9 cellular contexts compared by ENCODE assay signal in genomic region chr7:45136106-45137060, GRCh38. TPM values are rescaled to one million over a fixed set of nuclear protein-coding genes. Genes with fewer than 3 reads are reported as not detected.
A peak's percentile ranks its signal among the peaks of the same experiment; 100 is the strongest.
DNase-seq lines count a peak whose midpoint lies in the region; ATAC-seq lines count a peak whose summit lies in the region.
"Had no signal": no experiment of that assay in that cellular context is flagged by ENCODE, and none has a peak within 500 bp of the region (broad histone marks: within the 10 kb centered on the region; RNA-seq: fewer than 3 reads in every experiment).

No MANE protein-coding gene starts in this region.

- ATAC-seq in HG03135 (IDR thresholded peaks at IDR 0.05; ENCODE audit: unreplicated experiment) (peak; percentile 54), left lobe of liver (peak; percentile 92), HG02981 (IDR thresholded peaks at IDR 0.05; ENCODE audit: unreplicated experiment) (no peak)

- peak; percentile 61 for DNase-seq in DMS53 treated with DMSO at 0.1 percent for 48 hours (lab: John Stamatoyannopoulos, UW; ENCODE audit: unreplicated experiment)
- peak; percentile 35 for DNase-seq in NCI-H446 treated with DMSO at 0.1 percent for 48 hours (lab: John Stamatoyannopoulos, UW)
- DNase-seq in activated CD4-positive, alpha-beta T cell treated with anti-CD3 and anti-CD28 coated beads for 24 hours (ENCODE audit: low read depth in 2 of 2): peak; percentile 45
- DNase-seq in cerebellum (ENCODE audit: low spot score): peak; percentile 85
- DNase-seq in left lobe of liver (ENCODE audit: low spot score): peak; percentile 63
- DNase-seq in stimulated activated CD4-positive, alpha-beta T cell treated with anti-CD3 and anti-CD28 coated beads, Interleukin-4, amount 100 ng/mL, for 1 hour: peak; percentile 52

RNA-seq across cellular contexts. Expression of gene RAMP3, which starts 21.2 kb away (rescaled TPM):
- 1.4 TPM for total RNA-seq in cerebellum
- 5.8 TPM for total RNA-seq in left lobe of liver
- total RNA-seq: activated CD8-positive, alpha-beta memory T cell treated with anti-CD3 and anti-CD28 coated beads for 36 hours had no signal

RNA-seq across cellular contexts. Expression of gene TBRG4, which starts 24.9 kb away (rescaled TPM):
- 46.4 TPM for total RNA-seq in cerebellum
- 40.2 TPM for total RNA-seq in left lobe of liver

RNA-seq across cellular contexts. Expression of gene NACAD, which starts 47.6 kb away (rescaled TPM):
- total RNA-seq in cerebellum: 6.8 TPM
- total RNA-seq in left lobe of liver: 0.05 TPM

Comparison
In these comparisons a context has a peak if more than half of its experiments do, and no peak if none do; other contexts are left out.
1. DNase-seq: peak in every context shown above with its lines; median percentile 85 in cerebellum; 63 in left lobe of liver; 61 in DMS53 treated with DMSO at 0.1 percent for 48 hours; 52 in stimulated activated CD4-positive, alpha-beta T cell treated with anti-CD3 and anti-CD28 coated beads, Interleukin-4, amount 100 ng/mL, for 1 hour; 45 in activated CD4-positive, alpha-beta T cell treated with anti-CD3 and anti-CD28 coated beads for 24 hours; 35 in NCI-H446 treated with DMSO at 0.1 percent for 48 hours.